In genomic region chr2:155377178-155377780, GRCh38 we compare ENCODE assay signal across 8 cellular contexts.
DNase-seq lines count a peak whose midpoint lies in the region; ATAC-seq and TF ChIP-seq lines count a peak whose summit lies in the region.

No MANE protein-coding gene starts in this region.

- intact Hi-C loops in breast epithelium (cut with DNase I; ENCODE audit: low total_unique reads): no loop called here

- H3K4me1 Mint-ChIP-seq in neural crest cell: peaks cover 15% of the 10 kb centered on the region
- no peaks in the 10 kb centered on the region for H3K4me1 Mint-ChIP-seq in stimulated activated naive CD8-positive, alpha-beta T cell treated with anti-CD3 and anti-CD28 coated beads, Interleukin-15, amount 100 ng/mL, for 72 hours

- no peaks in the 10 kb centered on the region for H3K4me1 ChIP-seq in breast epithelium

- DNase-seq in AG09319 (ENCODE audit: extremely low read depth, low read depth): no peak
- peak; percentile 49 for DNase-seq in NCI-H345 (lab: John Stamatoyannopoulos, UW)
- DNase-seq in breast epithelium (ENCODE audit: low spot score in 2 of 2): no peak
- DNase-seq in neural crest cell (ENCODE audit: low read depth, low spot score): no peak
- no peak for DNase-seq in stimulated activated CD4-positive, alpha-beta T cell treated with anti-CD3 and anti-CD28 coated beads, Interleukin-2, amount 100 ng/mL, for 24 hours
- DNase-seq in stimulated activated naive CD8-positive, alpha-beta T cell treated with anti-CD3 and anti-CD28 coated beads, Interleukin-15, amount 100 ng/mL, for 72 hours: no peak

- H3K9me3 ChIP-seq in breast epithelium: no peaks in the 10 kb centered on the region

- H3K4me3 ChIP-seq in breast epithelium: no peak overlapping the region

- no peaks in the 10 kb centered on the region for H3K27me3 ChIP-seq in breast epithelium

- no peaks in the 10 kb centered on the region for H3K27me3 Mint-ChIP-seq in neural crest cell (ENCODE audit: low read depth)
- H3K27me3 Mint-ChIP-seq in stimulated activated naive CD8-positive, alpha-beta T cell treated with anti-CD3 and anti-CD28 coated beads, Interleukin-15, amount 100 ng/mL, for 72 hours: no peaks in the 10 kb centered on the region

- H3K4me3 Mint-ChIP-seq in neural crest cell: no peak overlapping the region
- no peak overlapping the region for H3K4me3 Mint-ChIP-seq in stimulated activated naive CD8-positive, alpha-beta T cell treated with anti-CD3 and anti-CD28 coated beads, Interleukin-15, amount 100 ng/mL, for 72 hours

- no peak overlapping the region for H3K27ac Mint-ChIP-seq in neural crest cell (ENCODE audit: unreplicated experiment)
- H3K27ac Mint-ChIP-seq in stimulated activated naive CD8-positive, alpha-beta T cell treated with anti-CD3 and anti-CD28 coated beads, Interleukin-15, amount 100 ng/mL, for 72 hours: no peak overlapping the region

- no peaks in the 10 kb centered on the region for H3K36me3 ChIP-seq in breast epithelium

- ATAC-seq in GM19395 (IDR thresholded peaks at IDR 0.05; ENCODE audit: unreplicated experiment) (peak; percentile 63), GM18861 (IDR thresholded peaks at IDR 0.05; ENCODE audit: unreplicated experiment) (no peak)
- ATAC-seq in stimulated activated naive CD8-positive, alpha-beta T cell treated with anti-CD3 and anti-CD28 coated beads, Interleukin-15, amount 100 ng/mL, for 72 hours: no peak

- H3K27ac ChIP-seq in breast epithelium: no peak overlapping the region

- TF ChIP-seq POLR2A in breast epithelium (IDR thresholded peaks at IDR 0.05): no peak

- TF ChIP-seq CTCF in AG09319 (IDR thresholded peaks at IDR 0.05; ENCODE audit: low read depth, low read length) (0 out of 2 replicates have a peak, but pooled peaks have one; percentile 8), breast epithelium (IDR thresholded peaks at IDR 0.05) (peak in 2 of 3 donors; percentile 24 to 47), neural crest cell (conservative IDR thresholded peaks at IDR 0.05) (peak; percentile 74)

- no peaks in the 10 kb centered on the region for H3K36me3 Mint-ChIP-seq in neural crest cell (ENCODE audit: low read depth)

- no peaks in the 10 kb centered on the region for H3K9me3 Mint-ChIP-seq in neural crest cell
- no peaks in the 10 kb centered on the region for H3K9me3 Mint-ChIP-seq in stimulated activated naive CD8-positive, alpha-beta T cell treated with anti-CD3 and anti-CD28 coated beads, Interleukin-15, amount 100 ng/mL, for 72 hours

Comparison
In these comparisons a context has a peak if more than half of its experiments do, and no peak if none do; other contexts are left out.
1. CTCF ChIP-seq: peak in every context shown above with its lines; median percentile 74 in neural crest cell; 36 in breast epithelium; 8 in AG09319.